ENCODE assay signal across 8 cellular contexts in genomic region chr18:51194604-51195003, GRCh38. TPM values are rescaled to one million over a fixed set of nuclear protein-coding genes. Genes with fewer than 3 reads are reported as not detected.
DNase-seq lines count a peak whose midpoint lies in the region; ATAC-seq and TF ChIP-seq lines count a peak whose summit lies in the region.

No MANE protein-coding gene starts in this region.

- H3K4me1 Mint-ChIP-seq in T-helper 17 cell, result peaks cover 45% of the 10 kb centered on the region

- peak overlapping the region in 1 of 2 donors; percentile 93 for H3K4me3 ChIP-seq in gastroesophageal sphincter
- H3K4me3 ChIP-seq in spleen, result peak overlapping the region; percentile 1 to 93 (median 82)

- TF ChIP-seq POLR2A in gastroesophageal sphincter (IDR thresholded peaks at IDR 0.05) (no peak), spleen (IDR thresholded peaks at IDR 0.05) (no peak)

- H3K27ac ChIP-seq in gastroesophageal sphincter, result peak overlapping the region in 3 of 4 donors; percentile 98 to 100 (median 98)
- peak overlapping the region; percentile 97 to 99 (median 98) for H3K27ac ChIP-seq in spleen

- H3K27ac Mint-ChIP-seq in T-helper 17 cell, result peak overlapping the region; percentile 96

- WGBS in gastroesophageal sphincter (ENCODE audit: low coverage in 1 of 2), 2 donors, result 27 to 44% methylated on average over 3 of the region's 3 CpGs
- 31 to 52% (median 38%) methylated on average over 3 of the region's 3 CpGs for WGBS in spleen, 5 donors

- no peak for TF ChIP-seq CTCF in gastroesophageal sphincter (IDR thresholded peaks at IDR 0.05)
- TF ChIP-seq CTCF in spleen (IDR thresholded peaks at IDR 0.05 in 8 of 11, conservative IDR thresholded peaks at IDR 0.05 in 3 of 11), result no peak

- H3K27me3 ChIP-seq in gastroesophageal sphincter (no peaks in the 10 kb centered on the region), spleen (replicated peaks in 1 of 7) (no peaks in the 10 kb centered on the region)

- no peaks in the 10 kb centered on the region for H3K36me3 ChIP-seq in gastroesophageal sphincter
- no peaks in the 10 kb centered on the region for H3K36me3 ChIP-seq in spleen

- no peak for TF ChIP-seq EP300 in gastroesophageal sphincter (IDR thresholded peaks at IDR 0.05)

- intact Hi-C loops in spleen (cut with DNase I; ENCODE audit: low total_unique reads), result no loop called here

- no peaks in the 10 kb centered on the region for H3K27me3 Mint-ChIP-seq in T-helper 17 cell

- H3K36me3 Mint-ChIP-seq in T-helper 17 cell (ENCODE audit: low read depth), result no peaks in the 10 kb centered on the region

- peak overlapping the region; percentile 95 for H3K4me3 Mint-ChIP-seq in T-helper 17 cell

- DNase-seq in NCI-H1417 (lab: John Stamatoyannopoulos, UW) (peak in 2 of 3 experiments; percentile 3 to 60), NCI-H1417 treated with DMSO at 0.1 percent for 48 hours (lab: John Stamatoyannopoulos, UW) (no peak), T-helper 17 cell (no peak), spleen (no peak), NCI-H226 (no peak)
- no peak for DNase-seq in stimulated activated CD4-positive, alpha-beta T cell treated with anti-CD3 and anti-CD28 coated beads, Interleukin-12 subunit alpha, Interleukin-12 subunit beta, amount 100 ng/mL, for 4 hours

- H3K9me3 ChIP-seq in T-helper 17 cell (ENCODE audit: control insufficient read depth, low read length, poor library complexity, severe bottlenecking) (no peaks in the 10 kb centered on the region), gastroesophageal sphincter (no peaks in the 10 kb centered on the region), spleen (no peaks in the 10 kb centered on the region)

- H3K4me1 ChIP-seq in gastroesophageal sphincter, result peaks cover 0 to 65% (median 22%) of the 10 kb centered on the region in 3 donors
- peaks cover 49 to 74% (median 60%) of the 10 kb centered on the region in 6 donors for H3K4me1 ChIP-seq in spleen

- ATAC-seq in T-helper 17 cell, result no peak
- no peak for ATAC-seq in gastroesophageal sphincter
- no peak for ATAC-seq in HG03196 (IDR thresholded peaks at IDR 0.05; ENCODE audit: unreplicated experiment)

RNA-seq across cellular contexts. Expression of gene MEX3C, which starts 2.9 kb away (rescaled TPM):
- 10 to 100 TPM; 54.0 to 71.1 TPM for total RNA-seq in T-helper 17 cell
- total RNA-seq in gastroesophageal sphincter, result 10 to 100 TPM; 24.7 to 35.2 (median 29.0) TPM
- total RNA-seq in spleen, result 10 to 100 TPM; 36.9 to 56.7 (median 43.9) TPM
- 10 to 100 TPM; 10.2 to 17.0 (median 16.9) TPM for polyA plus RNA-seq in spleen

Comparison
In these comparisons a context has a peak if more than half of its experiments do, and no peak if none do; other contexts are left out.
1. DNase-seq: peak in NCI-H1417 (2 of 3); none in NCI-H1417 treated with DMSO at 0.1 percent for 48 hours (single experiment), T-helper 17 cell (0 of 3), spleen (single experiment), stimulated activated CD4-positive, alpha-beta T cell treated with anti-CD3 and anti-CD28 coated beads, Interleukin-12 subunit alpha, Interleukin-12 subunit beta, amount 100 ng/mL, for 4 hours (single experiment) and NCI-H226 (single experiment).